19 cellular contexts compared by ENCODE assay signal in genomic region chr16:86424968-86425367, GRCh38.
DNase-seq lines count a peak whose midpoint lies in the region; TF ChIP-seq lines count a peak whose summit lies in the region.
"Had no signal": no experiment of that assay in that cellular context is flagged by ENCODE, and none has a peak within 500 bp of the region (broad histone marks: within the 10 kb centered on the region; RNA-seq: fewer than 3 reads in every experiment).

No MANE protein-coding gene starts in this region.

- TF ChIP-seq EP300 in esophagus muscularis mucosa (IDR thresholded peaks at IDR 0.05): no peak

- DNase-seq in A172 (ENCODE audit: low spot score): peak; percentile 56
- DNase-seq in LoVo (ENCODE audit: low spot score): peak; percentile 34
- no peak for DNase-seq in esophagus muscularis mucosa (ENCODE audit: extremely low spot score)
- peak; percentile 1 for DNase-seq in myocyte (ENCODE audit: low read depth)
- DNase-seq in NOMO-1 (lab: John Stamatoyannopoulos, UW; ENCODE audit: unreplicated experiment in 2 of 2): no peak
- DNase-seq in CD1c-positive myeloid dendritic cell (ENCODE audit: extremely low spot score): no peak
- DNase-seq in activated gamma-delta T cell treated with Interleukin-2 at 50 U/mL for 16 hours: no peak
- no peak for DNase-seq in stimulated activated naive CD4-positive, alpha-beta T cell (lab: John Stamatoyannopoulos, UW)
- DNase-seq: 8988T; CD8-positive, alpha-beta T cell; DMS79; GF-D8; NCI-H1436; NCI-H2029; NCI-H2171; NCI-H446 treated with DMSO at 0.1 percent for 48 hours; NK-92 treated with Interleukin-12 subunit alpha and Interleukin-12 subunit beta, amount 100 ng/mL, for 24 hours had no signal

- peaks cover 0 to 48% (median 42%) of the 10 kb centered on the region in 4 donors for H3K4me1 ChIP-seq in esophagus muscularis mucosa

- peaks cover 0 to 10% (median 0%) of the 10 kb centered on the region in 4 donors for H3K9me3 ChIP-seq in esophagus muscularis mucosa

- WGBS in esophagus muscularis mucosa: 67% methylated on average over 10 of the region's 10 CpGs

- H3K27me3 ChIP-seq in esophagus muscularis mucosa: no peaks in the 10 kb centered on the region

- intact Hi-C loops in esophagus muscularis mucosa (cut with DNase I): no loop called here

- H3K27ac ChIP-seq in esophagus muscularis mucosa (replicated peaks in 1 of 4): peak overlapping the region; percentile 69 to 81 (median 75)
- H3K27ac ChIP-seq: HL-60, RWPE1 had no signal

- TF ChIP-seq POLR2A in esophagus muscularis mucosa (IDR thresholded peaks at IDR 0.05; ENCODE audit: low read depth): no peak

- H3K4me3 ChIP-seq in esophagus muscularis mucosa: no peak overlapping the region

- no peaks in the 10 kb centered on the region for H3K36me3 ChIP-seq in esophagus muscularis mucosa

- no peak for TF ChIP-seq CTCF in esophagus muscularis mucosa (IDR thresholded peaks at IDR 0.05)

Comparison
In these comparisons a context has a peak if more than half of its experiments do, and no peak if none do; other contexts are left out.
1. DNase-seq: peak in A172 (single experiment), LoVo (single experiment) and myocyte (single experiment); none in esophagus muscularis mucosa (single experiment), NOMO-1 (0 of 2), CD1c-positive myeloid dendritic cell (single experiment), activated gamma-delta T cell treated with Interleukin-2 at 50 U/mL for 16 hours (single experiment) and stimulated activated naive CD4-positive, alpha-beta T cell (0 of 6).